10 cellular contexts compared by ENCODE assay signal in the genomic region with DNA sequence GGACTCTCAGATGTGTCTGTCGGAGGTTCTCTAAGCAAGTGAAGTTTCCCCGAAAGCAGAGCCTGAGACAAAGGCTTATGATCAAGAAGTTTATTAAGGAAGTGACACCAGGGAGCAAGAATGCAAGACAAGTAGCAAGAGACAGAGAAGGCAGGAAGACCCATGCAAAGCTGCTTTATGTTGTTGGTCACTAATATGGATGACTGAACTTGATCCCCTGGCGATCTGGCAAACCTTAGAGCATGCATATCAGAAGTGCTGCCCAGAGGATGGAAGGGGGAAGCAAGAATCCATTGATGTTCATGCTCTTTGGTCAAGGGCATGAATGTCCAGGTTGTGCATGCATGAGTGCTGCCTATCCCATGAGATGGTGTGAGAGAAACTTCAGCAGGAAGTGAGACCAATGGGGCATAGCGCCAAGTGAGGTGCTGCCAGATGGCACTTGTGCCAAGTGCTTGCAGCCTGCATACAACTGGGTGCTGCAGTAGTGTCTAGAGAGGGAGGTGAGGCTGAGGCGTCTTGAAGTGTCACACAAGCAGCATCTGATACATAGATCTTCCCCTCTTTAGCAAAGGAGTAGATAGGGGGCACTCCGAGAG.
"Had no signal": no experiment of that assay in that cellular context is flagged by ENCODE, and none has a peak within 500 bp of the region (broad histone marks: within the 10 kb centered on the region; RNA-seq: fewer than 3 reads in every experiment).

No MANE protein-coding gene starts in this region.

- H3K4me1 ChIP-seq: gastrocnemius medialis had no signal

- H3K27me3 Mint-ChIP-seq: activated B cell treated with CpG ODN at 0.5 μM for 24 hours; activated CD4-positive, alpha-beta T cell treated with anti-CD3 and anti-CD28 coated beads, Interleukin-2, amount 10 ng/mL, durations not matched to agents 24 days and 14 days had no signal

- H3K4me1 Mint-ChIP-seq: activated B cell treated with CpG ODN at 0.5 μM for 24 hours; activated CD4-positive, alpha-beta T cell treated with anti-CD3 and anti-CD28 coated beads, Interleukin-2, amount 10 ng/mL, durations not matched to agents 24 days and 14 days had no signal

- H3K27ac Mint-ChIP-seq: activated B cell treated with CpG ODN at 0.5 μM for 24 hours; activated CD4-positive, alpha-beta T cell treated with anti-CD3 and anti-CD28 coated beads, Interleukin-2, amount 10 ng/mL, durations not matched to agents 24 days and 14 days; activated T-helper 1 cell treated with anti-CD3 and anti-CD28 coated beads, Interleukin-12 subunit alpha, Interleukin-12 subunit beta, Interleukin-2, Interleukin-4 antibody, amounts not matched to agents 30 ng/mL and 10 ng/mL and 1 ng/mL, durations not matched to agents 14 hours and 24 hours and 36 hours had no signal

- H3K27me3 ChIP-seq: gastrocnemius medialis had no signal

- ATAC-seq: gastrocnemius medialis had no signal

- H3K9me3 ChIP-seq: gastrocnemius medialis had no signal

- H3K36me3 ChIP-seq: gastrocnemius medialis had no signal

- H3K4me3 ChIP-seq: coronary artery, gastrocnemius medialis had no signal

- H3K4me3 Mint-ChIP-seq: activated B cell treated with CpG ODN at 0.5 μM for 24 hours; activated CD4-positive, alpha-beta T cell treated with anti-CD3 and anti-CD28 coated beads, Interleukin-2, amount 10 ng/mL, durations not matched to agents 24 days and 14 days; activated T-helper 1 cell treated with anti-CD3 and anti-CD28 coated beads, Interleukin-12 subunit alpha, Interleukin-12 subunit beta, Interleukin-2, Interleukin-4 antibody, amounts not matched to agents 30 ng/mL and 10 ng/mL and 1 ng/mL, durations not matched to agents 14 hours and 24 hours and 36 hours had no signal

- DNase-seq: activated B cell treated with CpG ODN at 0.5 μM for 24 hours; activated CD4-positive, alpha-beta T cell treated with anti-CD3 and anti-CD28 coated beads, Interleukin-2, amount 10 ng/mL, durations not matched to agents 24 days and 14 days; activated naive CD4-positive, alpha-beta T cell; aorta; caudate nucleus; effector memory CD4-positive, alpha-beta T cell; gastrocnemius medialis; stimulated activated CD4-positive, alpha-beta T cell treated with anti-CD3 and anti-CD28 coated beads, Interleukin-4, amount 100 ng/mL, for 1 hour had no signal

- H3K27ac ChIP-seq: coronary artery, gastrocnemius medialis had no signal

- H3K9me3 Mint-ChIP-seq: activated B cell treated with CpG ODN at 0.5 μM for 24 hours; activated CD4-positive, alpha-beta T cell treated with anti-CD3 and anti-CD28 coated beads, Interleukin-2, amount 10 ng/mL, durations not matched to agents 24 days and 14 days; activated T-helper 1 cell treated with anti-CD3 and anti-CD28 coated beads, Interleukin-12 subunit alpha, Interleukin-12 subunit beta, Interleukin-2, Interleukin-4 antibody, amounts not matched to agents 30 ng/mL and 10 ng/mL and 1 ng/mL, durations not matched to agents 14 hours and 24 hours and 36 hours had no signal
